Comparison of ENCODE assay signal across 1 cellular context in the genomic region with DNA sequence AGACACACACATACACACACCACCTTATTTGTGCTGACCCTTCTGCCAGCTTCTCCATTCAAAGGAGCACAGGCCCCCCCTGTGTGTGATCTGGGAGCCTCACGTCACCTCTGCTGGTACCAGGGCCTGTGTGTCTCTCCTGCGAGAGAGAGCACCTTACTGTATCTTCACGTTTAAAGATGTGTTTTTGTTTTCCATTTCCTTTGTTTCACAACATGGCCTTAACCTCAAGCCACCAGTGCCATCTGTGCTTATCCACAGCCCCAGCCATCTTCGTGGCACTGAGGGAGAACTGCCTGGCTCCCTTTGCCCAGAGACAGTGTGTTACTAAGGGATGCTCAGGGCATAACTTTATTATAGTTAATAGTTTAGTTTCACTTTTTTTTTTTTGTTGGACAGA.
TF ChIP-seq lines count a peak whose summit lies in the region.

No MANE protein-coding gene starts in this region.

TF ChIP-seq in GM23338, 12 proteins besides CTCF, POLR2A, EP300 and RAD21 (continued from another document):
- TF ChIP-seq, protein P1, sequence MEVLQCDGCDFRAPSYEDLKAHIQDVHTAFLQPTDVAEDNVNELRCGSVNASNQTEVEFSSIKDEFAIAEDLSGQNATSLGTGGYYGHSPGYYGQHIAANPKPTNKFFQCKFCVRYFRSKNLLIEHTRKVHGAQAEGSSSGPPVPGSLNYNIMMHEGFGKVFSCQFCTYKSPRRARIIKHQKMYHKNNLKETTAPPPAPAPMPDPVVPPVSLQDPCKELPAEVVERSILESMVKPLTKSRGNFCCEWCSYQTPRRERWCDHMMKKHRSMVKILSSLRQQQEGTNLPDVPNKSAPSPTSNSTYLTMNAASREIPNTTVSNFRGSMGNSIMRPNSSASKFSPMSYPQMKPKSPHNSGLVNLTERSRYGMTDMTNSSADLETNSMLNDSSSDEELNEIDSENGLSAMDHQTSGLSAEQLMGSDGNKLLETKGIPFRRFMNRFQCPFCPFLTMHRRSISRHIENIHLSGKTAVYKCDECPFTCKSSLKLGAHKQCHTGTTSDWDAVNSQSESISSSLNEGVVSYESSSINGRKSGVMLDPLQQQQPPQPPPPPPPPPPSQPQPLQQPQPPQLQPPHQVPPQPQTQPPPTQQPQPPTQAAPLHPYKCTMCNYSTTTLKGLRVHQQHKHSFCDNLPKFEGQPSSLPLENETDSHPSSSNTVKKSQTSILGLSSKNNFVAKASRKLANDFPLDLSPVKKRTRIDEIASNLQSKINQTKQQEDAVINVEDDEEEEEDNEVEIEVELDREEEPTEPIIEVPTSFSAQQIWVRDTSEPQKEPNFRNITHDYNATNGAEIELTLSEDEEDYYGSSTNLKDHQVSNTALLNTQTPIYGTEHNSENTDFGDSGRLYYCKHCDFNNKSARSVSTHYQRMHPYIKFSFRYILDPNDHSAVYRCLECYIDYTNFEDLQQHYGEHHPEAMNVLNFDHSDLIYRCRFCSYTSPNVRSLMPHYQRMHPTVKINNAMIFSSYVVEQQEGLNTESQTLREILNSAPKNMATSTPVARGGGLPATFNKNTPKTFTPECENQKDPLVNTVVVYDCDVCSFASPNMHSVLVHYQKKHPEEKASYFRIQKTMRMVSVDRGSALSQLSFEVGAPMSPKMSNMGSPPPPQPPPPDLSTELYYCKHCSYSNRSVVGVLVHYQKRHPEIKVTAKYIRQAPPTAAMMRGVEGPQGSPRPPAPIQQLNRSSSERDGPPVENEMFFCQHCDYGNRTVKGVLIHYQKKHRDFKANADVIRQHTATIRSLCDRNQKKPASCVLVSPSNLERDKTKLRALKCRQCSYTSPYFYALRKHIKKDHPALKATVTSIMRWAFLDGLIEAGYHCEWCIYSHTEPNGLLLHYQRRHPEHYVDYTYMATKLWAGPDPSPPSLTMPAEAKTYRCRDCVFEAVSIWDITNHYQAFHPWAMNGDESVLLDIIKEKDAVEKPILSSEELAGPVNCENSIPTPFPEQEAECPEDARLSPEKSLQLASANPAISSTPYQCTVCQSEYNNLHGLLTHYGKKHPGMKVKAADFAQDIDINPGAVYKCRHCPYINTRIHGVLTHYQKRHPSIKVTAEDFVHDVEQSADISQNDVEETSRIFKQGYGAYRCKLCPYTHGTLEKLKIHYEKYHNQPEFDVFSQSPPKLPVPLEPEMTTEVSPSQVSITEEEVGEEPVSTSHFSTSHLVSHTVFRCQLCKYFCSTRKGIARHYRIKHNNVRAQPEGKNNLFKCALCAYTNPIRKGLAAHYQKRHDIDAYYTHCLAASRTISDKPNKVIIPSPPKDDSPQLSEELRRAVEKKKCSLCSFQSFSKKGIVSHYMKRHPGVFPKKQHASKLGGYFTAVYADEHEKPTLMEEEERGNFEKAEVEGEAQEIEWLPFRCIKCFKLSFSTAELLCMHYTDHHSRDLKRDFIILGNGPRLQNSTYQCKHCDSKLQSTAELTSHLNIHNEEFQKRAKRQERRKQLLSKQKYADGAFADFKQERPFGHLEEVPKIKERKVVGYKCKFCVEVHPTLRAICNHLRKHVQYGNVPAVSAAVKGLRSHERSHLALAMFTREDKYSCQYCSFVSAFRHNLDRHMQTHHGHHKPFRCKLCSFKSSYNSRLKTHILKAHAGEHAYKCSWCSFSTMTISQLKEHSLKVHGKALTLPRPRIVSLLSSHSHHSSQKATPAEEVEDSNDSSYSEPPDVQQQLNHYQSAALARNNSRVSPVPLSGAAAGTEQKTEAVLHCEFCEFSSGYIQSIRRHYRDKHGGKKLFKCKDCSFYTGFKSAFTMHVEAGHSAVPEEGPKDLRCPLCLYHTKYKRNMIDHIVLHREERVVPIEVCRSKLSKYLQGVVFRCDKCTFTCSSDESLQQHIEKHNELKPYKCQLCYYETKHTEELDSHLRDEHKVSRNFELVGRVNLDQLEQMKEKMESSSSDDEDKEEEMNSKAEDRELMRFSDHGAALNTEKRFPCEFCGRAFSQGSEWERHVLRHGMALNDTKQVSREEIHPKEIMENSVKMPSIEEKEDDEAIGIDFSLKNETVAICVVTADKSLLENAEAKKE (CRISPR knock-in tag; IDR thresholded peaks at IDR 0.05) = no peak
- TF ChIP-seq EZH2phosphoT487 (IDR thresholded peaks at IDR 0.05; ENCODE audit: unreplicated experiment) (no peak), STAT1 (IDR thresholded peaks at IDR 0.05; ENCODE audit: unreplicated experiment) (no peak), NANOG (IDR thresholded peaks at IDR 0.05; ENCODE audit: borderline replicate concordance) (no peak), POLR2AphosphoS5 (IDR thresholded peaks at IDR 0.05; ENCODE audit: low read depth) (no peak), ZNF114 (CRISPR knock-in tag; IDR thresholded peaks at IDR 0.05) (no peak), JUNB (IDR thresholded peaks at IDR 0.05; ENCODE audit: unreplicated experiment) (no peak), ZNF331 (CRISPR knock-in tag; IDR thresholded peaks at IDR 0.05; ENCODE audit: low read depth) (no peak), CREB1 (CRISPR knock-in tag; IDR thresholded peaks at IDR 0.05; ENCODE audit: low read depth) (no peak)
TF ChIP-seq in GM23338: peak in this region for 0.
